Comparison of ENCODE assay signal across 10 cellular contexts in genomic region chr3:130102545-130102944, GRCh38. TPM values are rescaled to one million over a fixed set of nuclear protein-coding genes. Genes with fewer than 3 reads are reported as not detected.
"Had no signal": no experiment of that assay in that cellular context is flagged by ENCODE, and none has a peak within 500 bp of the region (broad histone marks: within the 10 kb centered on the region; RNA-seq: fewer than 3 reads in every experiment).

No MANE protein-coding gene starts in this region.

RNA-seq across cellular contexts. Expression of gene ALG1L2, which starts 20.9 kb away (rescaled TPM):
- total RNA-seq: stomach, subcutaneous adipose tissue, suprapubic skin, temporal lobe, testis, thoracic aorta, tibial nerve, transverse colon, vagina had no signal
- polyA plus RNA-seq: stomach, urinary bladder had no signal
